ENCODE assay signal across 23 cellular contexts in the genomic region with DNA sequence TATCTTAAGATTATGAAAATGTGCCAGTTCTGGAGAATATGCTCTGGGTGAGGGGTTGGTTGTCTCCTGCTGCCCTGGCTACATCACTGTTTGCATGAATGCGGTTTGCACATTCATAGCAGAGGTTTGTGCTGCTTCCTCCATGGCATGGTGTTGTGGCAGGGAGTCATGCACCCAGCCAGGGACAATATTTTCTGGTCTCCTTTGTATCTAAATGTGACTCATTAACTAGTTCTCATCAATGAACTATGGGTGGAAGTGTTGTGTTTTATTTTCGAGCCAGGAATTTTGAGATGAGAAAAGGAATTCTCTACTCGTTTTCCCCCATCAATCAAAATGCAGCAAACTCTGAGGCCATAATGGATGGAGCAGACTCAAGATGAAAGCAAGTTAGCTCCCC.
DNase-seq lines count a peak whose midpoint lies in the region; ATAC-seq and TF ChIP-seq lines count a peak whose summit lies in the region.
"Had no signal": no experiment of that assay in that cellular context is flagged by ENCODE, and none has a peak within 500 bp of the region (broad histone marks: within the 10 kb centered on the region; RNA-seq: fewer than 3 reads in every experiment).

No MANE protein-coding gene starts in this region.

- no peak for TF ChIP-seq CTCF in epithelial cell of esophagus (IDR thresholded peaks at IDR 0.05; ENCODE audit: insufficient read depth, low read depth, low read length, missing control alignments)
- no peak for TF ChIP-seq CTCF in right lobe of liver (IDR thresholded peaks at IDR 0.05)
- TF ChIP-seq CTCF in osteocyte (IDR thresholded peaks at IDR 0.05): no peak

- DNase-seq in GM04503 (ENCODE audit: low read depth) (peak; percentile 55), MG63 (peak; percentile 78), epithelial cell of esophagus (ENCODE audit: low read depth) (peak; percentile 3), right lobe of liver (no peak), osteocyte (ENCODE audit: extremely low spot score, unreplicated experiment) (no peak), NCI-H1105 (lab: John Stamatoyannopoulos, UW) (no peak)
- DNase-seq in stimulated activated effector memory CD8-positive, alpha-beta T cell treated with anti-CD3 and anti-CD28 coated beads, Interleukin-12 subunit alpha, Interleukin-12 subunit beta, amount 100 ng/mL, for 72 hours (ENCODE audit: low spot score in 2 of 2): no peak
- DNase-seq: activated CD4-positive, CD25-positive, alpha-beta regulatory T cell; activated naive CD4-positive, alpha-beta T cell treated with Interleukin-2 at 50 U/mL for 16 hours; AML-193; CD8-positive, alpha-beta T cell; DMS 273 treated with DMSO at 0.1 percent for 48 hours; H9; heart right ventricle; NCI-H1092 treated with DMSO at 0.1 percent for 48 hours; NCI-H1930; NCI-H526; SJCRH30 had no signal

- peaks cover 6% of the 10 kb centered on the region for H3K9me3 Mint-ChIP-seq in stimulated activated effector memory CD8-positive, alpha-beta T cell treated with anti-CD3 and anti-CD28 coated beads, Interleukin-12 subunit alpha, Interleukin-12 subunit beta, amount 100 ng/mL, for 72 hours
- no peaks in the 10 kb centered on the region for H3K9me3 Mint-ChIP-seq in osteocyte (ENCODE audit: unreplicated experiment)
- H3K9me3 Mint-ChIP-seq: CD8-positive, alpha-beta T cell had no signal

- no peak overlapping the region for H3K27ac Mint-ChIP-seq in stimulated activated effector memory CD8-positive, alpha-beta T cell treated with anti-CD3 and anti-CD28 coated beads, Interleukin-12 subunit alpha, Interleukin-12 subunit beta, amount 100 ng/mL, for 72 hours
- no peak overlapping the region for H3K27ac Mint-ChIP-seq in osteocyte (ENCODE audit: unreplicated experiment)
- H3K27ac Mint-ChIP-seq: CD8-positive, alpha-beta T cell; H9; stimulated activated naive CD8-positive, alpha-beta T cell treated with anti-CD3 and anti-CD28 coated beads, Interleukin-15, Interleukin-2, amounts not matched to agents 100 ng/mL and 50 ng/mL, for 24 hours had no signal

- intact Hi-C loops in right lobe of liver (cut with DNase I): no loop called here

- TF ChIP-seq POLR2A in right lobe of liver (IDR thresholded peaks at IDR 0.05): no peak

- H3K4me1 ChIP-seq in right lobe of liver: no peaks in the 10 kb centered on the region
- H3K4me1 ChIP-seq: heart right ventricle, prostate gland, SJCRH30 had no signal

- peaks cover 4% of the 10 kb centered on the region for H3K27me3 Mint-ChIP-seq in osteocyte (ENCODE audit: unreplicated experiment)
- H3K27me3 Mint-ChIP-seq: stimulated activated naive CD8-positive, alpha-beta T cell treated with anti-CD3 and anti-CD28 coated beads, Interleukin-15, Interleukin-2, amounts not matched to agents 100 ng/mL and 50 ng/mL, for 24 hours had no signal

- no peaks in the 10 kb centered on the region for H3K36me3 Mint-ChIP-seq in stimulated activated effector memory CD8-positive, alpha-beta T cell treated with anti-CD3 and anti-CD28 coated beads, Interleukin-12 subunit alpha, Interleukin-12 subunit beta, amount 100 ng/mL, for 72 hours
- H3K36me3 Mint-ChIP-seq in osteocyte (ENCODE audit: unreplicated experiment): no peaks in the 10 kb centered on the region
- H3K36me3 Mint-ChIP-seq: CD8-positive, alpha-beta T cell had no signal

- no peaks in the 10 kb centered on the region for H3K27me3 ChIP-seq in MG63
- no peaks in the 10 kb centered on the region for H3K27me3 ChIP-seq in right lobe of liver
- H3K27me3 ChIP-seq: heart right ventricle, SJCRH30 had no signal

- no peaks in the 10 kb centered on the region for H3K4me1 Mint-ChIP-seq in stimulated activated effector memory CD8-positive, alpha-beta T cell treated with anti-CD3 and anti-CD28 coated beads, Interleukin-12 subunit alpha, Interleukin-12 subunit beta, amount 100 ng/mL, for 72 hours
- no peaks in the 10 kb centered on the region for H3K4me1 Mint-ChIP-seq in osteocyte (ENCODE audit: unreplicated experiment)

- H3K27ac ChIP-seq in right lobe of liver: no peak overlapping the region
- H3K27ac ChIP-seq: heart right ventricle, prostate gland, SJCRH30, thoracic aorta had no signal

- ATAC-seq in stimulated activated effector memory CD8-positive, alpha-beta T cell treated with anti-CD3 and anti-CD28 coated beads, Interleukin-12 subunit alpha, Interleukin-12 subunit beta, amount 100 ng/mL, for 72 hours: peak; percentile 34
- no peak for ATAC-seq in right lobe of liver
- no peak for ATAC-seq in GM19328 (IDR thresholded peaks at IDR 0.05; ENCODE audit: unreplicated experiment)
- ATAC-seq: CD8-positive, alpha-beta T cell; heart right ventricle; Panc1 had no signal

- no peaks in the 10 kb centered on the region for H3K9me3 ChIP-seq in MG63
- H3K9me3 ChIP-seq in right lobe of liver: no peaks in the 10 kb centered on the region
- H3K9me3 ChIP-seq: heart right ventricle, prostate gland, SJCRH30, thoracic aorta had no signal

- H3K4me3 ChIP-seq in MG63: no peak overlapping the region
- H3K4me3 ChIP-seq in epithelial cell of esophagus (ENCODE audit: low read length): no peak overlapping the region
- H3K4me3 ChIP-seq in right lobe of liver: no peak overlapping the region
- H3K4me3 ChIP-seq: heart right ventricle, prostate gland, SJCRH30, thoracic aorta had no signal

- 40% methylated on average over 3 of the region's 3 CpGs for WGBS in right lobe of liver (ENCODE audit: insufficient coverage, low coverage, low lambda C conversion rate, missing lambda C conversion rate)

- H3K4me3 Mint-ChIP-seq in stimulated activated effector memory CD8-positive, alpha-beta T cell treated with anti-CD3 and anti-CD28 coated beads, Interleukin-12 subunit alpha, Interleukin-12 subunit beta, amount 100 ng/mL, for 72 hours: no peak overlapping the region
- no peak overlapping the region for H3K4me3 Mint-ChIP-seq in osteocyte (ENCODE audit: unreplicated experiment)
- H3K4me3 Mint-ChIP-seq: CD8-positive, alpha-beta T cell; H9; stimulated activated naive CD8-positive, alpha-beta T cell treated with anti-CD3 and anti-CD28 coated beads, Interleukin-15, Interleukin-2, amounts not matched to agents 100 ng/mL and 50 ng/mL, for 24 hours had no signal

- no peaks in the 10 kb centered on the region for H3K36me3 ChIP-seq in MG63
- no peaks in the 10 kb centered on the region for H3K36me3 ChIP-seq in right lobe of liver
- H3K36me3 ChIP-seq: heart right ventricle, prostate gland, SJCRH30, thoracic aorta had no signal

Comparison
In these comparisons a context has a peak if more than half of its experiments do, and no peak if none do; other contexts are left out.
1. DNase-seq: peak in GM04503 (single experiment), MG63 (single experiment) and epithelial cell of esophagus (single experiment); none in stimulated activated effector memory CD8-positive, alpha-beta T cell treated with anti-CD3 and anti-CD28 coated beads, Interleukin-12 subunit alpha, Interleukin-12 subunit beta, amount 100 ng/mL, for 72 hours (0 of 2), right lobe of liver (0 of 3), osteocyte (single experiment) and NCI-H1105 (single experiment).